Comparison of ENCODE assay signal across 22 cellular contexts in genomic region chr19:38571682-38572081, GRCh38.
"Had no signal": no experiment of that assay in that cellular context is flagged by ENCODE, and none has a peak within 500 bp of the region (broad histone marks: within the 10 kb centered on the region; RNA-seq: fewer than 3 reads in every experiment).

No MANE protein-coding gene starts in this region.

- H3K9me3 ChIP-seq: adrenal gland had no signal

- H3K4me1 Mint-ChIP-seq: activated CD4-positive, alpha-beta memory T cell treated with anti-CD3 and anti-CD28 coated beads, Interleukin-2, amount 10 ng/mL, durations not matched to agents 7 days and 5 days; activated CD4-positive, alpha-beta T cell treated with anti-CD3 and anti-CD28 coated beads for 36 hours; activated naive CD8-positive, alpha-beta T cell treated with anti-CD3 and anti-CD28 coated beads, Interleukin-2, amount 10 ng/mL, durations not matched to agents 7 days and 5 days had no signal

- H3K36me3 ChIP-seq: adrenal gland had no signal

- H3K4me3 ChIP-seq: adrenal gland had no signal

- H3K9me3 Mint-ChIP-seq: activated CD4-positive, alpha-beta memory T cell treated with anti-CD3 and anti-CD28 coated beads, Interleukin-2, amount 10 ng/mL, durations not matched to agents 7 days and 5 days; activated naive CD8-positive, alpha-beta T cell treated with anti-CD3 and anti-CD28 coated beads, Interleukin-2, amount 10 ng/mL, durations not matched to agents 7 days and 5 days; T-cell had no signal

- FAIRE-seq: RCC 7860 had no signal

- ATAC-seq: activated CD4-positive, alpha-beta T cell treated with anti-CD3 and anti-CD28 coated beads for 36 hours; T-cell had no signal

- H3K4me3 Mint-ChIP-seq: activated CD4-positive, alpha-beta memory T cell treated with anti-CD3 and anti-CD28 coated beads, Interleukin-2, amount 10 ng/mL, durations not matched to agents 7 days and 5 days; activated CD4-positive, alpha-beta T cell treated with anti-CD3 and anti-CD28 coated beads for 36 hours; activated naive CD8-positive, alpha-beta T cell treated with anti-CD3 and anti-CD28 coated beads, Interleukin-2, amount 10 ng/mL, durations not matched to agents 7 days and 5 days; T-cell had no signal

- H3K27me3 Mint-ChIP-seq: activated CD4-positive, alpha-beta T cell treated with anti-CD3 and anti-CD28 coated beads for 36 hours; T-cell had no signal

- H3K27ac Mint-ChIP-seq: activated CD4-positive, alpha-beta memory T cell treated with anti-CD3 and anti-CD28 coated beads, Interleukin-2, amount 10 ng/mL, durations not matched to agents 7 days and 5 days; activated CD4-positive, alpha-beta T cell treated with anti-CD3 and anti-CD28 coated beads for 36 hours; activated naive CD8-positive, alpha-beta T cell treated with anti-CD3 and anti-CD28 coated beads, Interleukin-2, amount 10 ng/mL, durations not matched to agents 7 days and 5 days; T-cell had no signal

- DNase-seq: activated CD4-positive, alpha-beta memory T cell treated with anti-CD3 and anti-CD28 coated beads, Interleukin-2, amount 10 ng/mL, durations not matched to agents 7 days and 5 days; activated CD4-positive, alpha-beta T cell treated with anti-CD3 and anti-CD28 coated beads for 36 hours; activated CD4-positive, alpha-beta T cell treated with anti-CD3 and anti-CD28 coated beads, Interleukin-2, amount 50 U/mL, for 1 hour; activated CD8-positive, alpha-beta memory T cell treated with anti-CD3 and anti-CD28 coated beads, Interleukin-2, amount 50 U/mL, for 4 hours; activated naive CD4-positive, alpha-beta T cell treated with anti-CD3 and anti-CD28 coated beads, Interleukin-2, amount 50 U/mL, for 16 hours; activated naive CD8-positive, alpha-beta T cell treated with anti-CD3 and anti-CD28 coated beads, Interleukin-2, amount 10 ng/mL, durations not matched to agents 7 days and 5 days; activated T-cell treated with anti-CD3 and anti-CD28 coated beads, Interleukin-2, amount 50 U/mL, for 1 hour; adrenal gland; anterior cingulate cortex; central memory CD4-positive, alpha-beta T cell; MM.1S; NCI-H1105; NCI-H1436; NCI-H1694 treated with DMSO at 0.1 percent for 48 hours; NCI-H2081; NCI-H510A treated with DMSO at 0.1 percent for 48 hours; NCI-H69; NK-92 treated with Interleukin-12 subunit alpha and Interleukin-12 subunit beta, amount 100 ng/mL, for 24 hours; SHP77 treated with DMSO at 0.1 percent for 48 hours; T-cell had no signal

- H3K27ac ChIP-seq: adrenal gland, VCaP had no signal

- H3K36me3 Mint-ChIP-seq: activated naive CD8-positive, alpha-beta T cell treated with anti-CD3 and anti-CD28 coated beads, Interleukin-2, amount 10 ng/mL, durations not matched to agents 7 days and 5 days; T-cell had no signal

- H3K27me3 ChIP-seq: adrenal gland had no signal

- H3K4me1 ChIP-seq: adrenal gland had no signal
